Comparison of ENCODE assay signal across 14 cellular contexts in genomic region chrX:31499120-31499519, GRCh38.
DNase-seq lines count a peak whose midpoint lies in the region; ATAC-seq and TF ChIP-seq lines count a peak whose summit lies in the region.
"Had no signal": no experiment of that assay in that cellular context is flagged by ENCODE, and none has a peak within 500 bp of the region (broad histone marks: within the 10 kb centered on the region; RNA-seq: fewer than 3 reads in every experiment).

No MANE protein-coding gene starts in this region.

- no peaks in the 10 kb centered on the region for H3K9me3 ChIP-seq in IMR-90 (ENCODE audit: control insufficient read depth, insufficient read depth, low read length)
- H3K9me3 ChIP-seq in mammary epithelial cell (replicated peaks; ENCODE audit: insufficient read depth, low read length) = no peaks in the 10 kb centered on the region
- H3K9me3 ChIP-seq: A549, body of pancreas had no signal

- ATAC-seq in IMR-90 (ENCODE audit: low read depth) (peak; percentile 84), HG03045 (IDR thresholded peaks at IDR 0.05; ENCODE audit: unreplicated experiment) (no peak), sciatic nerve (no peak)
- ATAC-seq: A549, body of pancreas had no signal

- H3K27me3 ChIP-seq in IMR-90 (ENCODE audit: control insufficient read depth, insufficient read depth, low read length) (no peaks in the 10 kb centered on the region), mammary epithelial cell (ENCODE audit: insufficient read depth, low read length) (no peaks in the 10 kb centered on the region)
- H3K27me3 ChIP-seq: body of pancreas had no signal

- H3K9me1 ChIP-seq in IMR-90 (ENCODE audit: insufficient read depth, low read length) = no peaks in the 10 kb centered on the region

- intact Hi-C loops in IMR-90 (cut with micrococcal nuclease) = no loop called here
- intact Hi-C loops in mammary epithelial cell (cut with micrococcal nuclease) = no loop called here
- intact Hi-C loops in sciatic nerve (cut with DNase I) = no loop called here

- H4K91ac ChIP-seq in IMR-90 (ENCODE audit: insufficient read depth, low read depth, low read length) = no peak overlapping the region

- H4K8ac ChIP-seq in IMR-90 (ENCODE audit: low read depth in 2 of 2, low read length in 2 of 2) = no peak overlapping the region

- H3K79me2 ChIP-seq in mammary epithelial cell (ENCODE audit: insufficient read depth, low read length) = no peaks in the 10 kb centered on the region

- H4K20me1 ChIP-seq in IMR-90 (ENCODE audit: insufficient read depth, low read length) (no peaks in the 10 kb centered on the region), mammary epithelial cell (ENCODE audit: insufficient read depth, low read length) (no peaks in the 10 kb centered on the region)

- H3K4me3 ChIP-seq in AG10803 (ENCODE audit: low read length) = no peak overlapping the region
- no peak overlapping the region for H3K4me3 ChIP-seq in IMR-90 (ENCODE audit: insufficient read depth, low read depth, low read length)
- no peak overlapping the region for H3K4me3 ChIP-seq in mammary epithelial cell (replicated peaks in 1 of 3; ENCODE audit: insufficient read depth in 1 of 3, low read depth in 2 of 3, low read length in 3 of 3)
- H3K4me3 ChIP-seq: A549, body of pancreas had no signal

- no peak for TF ChIP-seq RAD21 in IMR-90 (IDR thresholded peaks at IDR 0.05; ENCODE audit: low read length)

- WGBS in IMR-90 (ENCODE audit: extremely low coverage in 2 of 2, insufficient read length in 1 of 2), 2 experiments = 50% methylated on average over 1 of the region's 2 CpGs; no CpG with 5 or more reads in 1 of the 2 experiments
- 17% methylated on average over 1 of the region's 2 CpGs for WGBS in mammary epithelial cell (ENCODE audit: low coverage, missing lambda C conversion rate)

- no peak for TF ChIP-seq POLR2A in IMR-90 (IDR thresholded peaks at IDR 0.05; ENCODE audit: low read depth, low read length)

- BruUV-seq in IMR-90 (replicated peaks; lab: Mats Ljungman, UMichigan) (no TSS peak), mammary epithelial cell (replicated peaks; lab: Mats Ljungman, UMichigan) (no TSS peak)

- DNase-seq in AG10803 (ENCODE audit: low read depth) (peak; percentile 9), IMR-90 (peak; percentile 42), mammary epithelial cell (peak; percentile 50), iris pigment epithelial cell (ENCODE audit: low read depth) (peak; percentile 76), T-helper 9 cell (no peak), epidermal melanocyte (ENCODE audit: insufficient read length, low spot score) (no peak), sciatic nerve (ENCODE audit: low spot score) (no peak)
- DNase-seq: activated effector memory CD4-positive, alpha-beta T cell treated with anti-CD3 and anti-CD28 coated beads, Interleukin-2, amount 50 U/mL, for 16 hours; body of pancreas; NCI-H1436 treated with DMSO at 0.1 percent for 48 hours; NCI-H774; occipital lobe had no signal

- H2BK5ac ChIP-seq in IMR-90 (ENCODE audit: low read depth, low read length, poor library complexity, severe bottlenecking) = no peak overlapping the region

- no peak overlapping the region for H3K14ac ChIP-seq in IMR-90 (replicated peaks; ENCODE audit: low read depth, low read length)

- H2AK5ac ChIP-seq in IMR-90 (ENCODE audit: low read depth, low read length) = no peak overlapping the region

- no peak overlapping the region for H3K18ac ChIP-seq in IMR-90 (ENCODE audit: low read depth, low read length)

- no peak overlapping the region for H3K27ac ChIP-seq in IMR-90 (ENCODE audit: insufficient read depth, low read length)
- no peak overlapping the region for H3K27ac ChIP-seq in mammary epithelial cell (ENCODE audit: insufficient read depth, low read depth, low read length)
- H3K27ac ChIP-seq: A549, body of pancreas had no signal

- H3K36me3 ChIP-seq in IMR-90 (ENCODE audit: control insufficient read depth, insufficient read depth, low read length) (no peaks in the 10 kb centered on the region), mammary epithelial cell (ENCODE audit: insufficient read depth, low read length) (no peaks in the 10 kb centered on the region)

- dilution Hi-C loops in IMR-90 (cut with HindIII; ENCODE audit: low sequenced_read_pairs, unreplicated experiment) (no loop called here), mammary epithelial cell (cut with HindIII; ENCODE audit: low sequenced_read_pairs) (no loop called here)

- CTCF ChIA-PET in IMR-90 (lab: Yijun Ruan, JAX) (no interaction called here), mammary epithelial cell (lab: Charles Lee; ENCODE audit: low non-redundant PET) (no interaction called here)

- H2AK9ac ChIP-seq in IMR-90 (replicated peaks; ENCODE audit: low read depth, low read length, poor library complexity) = no peak overlapping the region

- H2AFZ ChIP-seq in IMR-90 (replicated peaks; ENCODE audit: low read length, poor library complexity) = no peak overlapping the region
- H2AFZ ChIP-seq in mammary epithelial cell (ENCODE audit: low read depth, low read length) = no peak overlapping the region

- H3K4ac ChIP-seq in IMR-90 (ENCODE audit: low read depth, low read length) = no peak overlapping the region

- H4K5ac ChIP-seq in IMR-90 (ENCODE audit: low read depth, low read length) = no peak overlapping the region

- H3K9ac ChIP-seq in IMR-90 (ENCODE audit: low read depth, low read length) (no peak overlapping the region), mammary epithelial cell (ENCODE audit: insufficient read depth, low read length) (no peak overlapping the region)

- H3K56ac ChIP-seq in IMR-90 (ENCODE audit: extremely low read depth, insufficient read depth, low read length) = no peak overlapping the region

- H2BK20ac ChIP-seq in IMR-90 (ENCODE audit: low read depth, low read length) = no peak overlapping the region

- TF ChIP-seq CTCF in AG10803 (conservative IDR thresholded peaks at IDR 0.05; ENCODE audit: low read length) (no peak), IMR-90 (conservative IDR thresholded peaks at IDR 0.05; ENCODE audit: low read depth, low read length) (no peak), mammary epithelial cell (conservative IDR thresholded peaks at IDR 0.05 in 1 of 2, IDR thresholded peaks at IDR 0.05 in 1 of 2; ENCODE audit: extremely low read depth in 1 of 2, insufficient read depth in 1 of 2, low read depth in 1 of 2, low read length in 2 of 2) (no peak)

- in situ Hi-C loops in IMR-90 (cut with MboI; ENCODE audit: low sequenced_read_pairs) (no loop called here), mammary epithelial cell (cut with MboI; ENCODE audit: low sequenced_read_pairs in 2 of 2) (no loop called here)

- H2BK15ac ChIP-seq in IMR-90 (ENCODE audit: low read depth, low read length) = no peak overlapping the region

- H2BK120ac ChIP-seq in IMR-90 (ENCODE audit: low read depth, low read length) = no peak overlapping the region

- no peaks in the 10 kb centered on the region for H3K79me1 ChIP-seq in IMR-90 (ENCODE audit: low read depth in 1 of 2, low read length in 2 of 2)

- POLR2A ChIA-PET in IMR-90 (lab: Charles Lee; ENCODE audit: unreplicated experiment) = no interaction called here

- H3K4me1 ChIP-seq in IMR-90 (ENCODE audit: control insufficient read depth, insufficient read depth, low read length) (no peaks in the 10 kb centered on the region), mammary epithelial cell (ENCODE audit: insufficient read depth, low read length) (peaks cover 17% of the 10 kb centered on the region)
- H3K4me1 ChIP-seq: A549, body of pancreas had no signal

- H3K23ac ChIP-seq in IMR-90 (ENCODE audit: low read depth, low read length) = no peak overlapping the region

- H3K4me2 ChIP-seq in IMR-90 (ENCODE audit: low read depth, low read length) = no peak overlapping the region
- H3K4me2 ChIP-seq in mammary epithelial cell (ENCODE audit: insufficient read depth, low read depth, low read length) = no peak overlapping the region
- H3K4me2 ChIP-seq: A549 had no signal

TF ChIP-seq in IMR-90, 13 proteins besides CTCF, POLR2A, EP300 and RAD21:
- TF ChIP-seq MAZ (IDR thresholded peaks at IDR 0.05; ENCODE audit: borderline replicate concordance, low read depth, low read length) (no peak), NFE2L2 (IDR thresholded peaks at IDR 0.05; ENCODE audit: low read depth, low read length) (no peak), RFX5 (IDR thresholded peaks at IDR 0.05; ENCODE audit: low read depth, low read length) (no peak), SMC3 (IDR thresholded peaks at IDR 0.05; ENCODE audit: low read depth, low read length) (no peak), FOS (IDR thresholded peaks at IDR 0.05; ENCODE audit: low read depth, low read length) (no peak), USF2 (IDR thresholded peaks at IDR 0.05; ENCODE audit: low read depth, low read length) (no peak), CEBPB (IDR thresholded peaks at IDR 0.05; ENCODE audit: low read depth, low read length) (no peak), CHD1 (IDR thresholded peaks at IDR 0.05; ENCODE audit: low read depth, low read length) (no peak), BHLHE40 (IDR thresholded peaks at IDR 0.05; ENCODE audit: low read depth, low read length) (no peak), ELK1 (IDR thresholded peaks at IDR 0.05; ENCODE audit: borderline replicate concordance, low read depth, low read length) (no peak), RCOR1 (IDR thresholded peaks at IDR 0.05; ENCODE audit: insufficient replicate concordance, low read length) (no peak), MAFK (IDR thresholded peaks at IDR 0.05; ENCODE audit: low read depth, low read length) (no peak), MXI1 (IDR thresholded peaks at IDR 0.05; ENCODE audit: borderline replicate concordance, low read depth, low read length) (no peak)

Comparison
In these comparisons a context has a peak if more than half of its experiments do, and no peak if none do; other contexts are left out.
1. DNase-seq: peak in AG10803 (single experiment), IMR-90 (single experiment), mammary epithelial cell (single experiment) and iris pigment epithelial cell (single experiment); none in T-helper 9 cell (single experiment), epidermal melanocyte (single experiment) and sciatic nerve (single experiment).